19 cellular contexts compared by ENCODE assay signal in genomic region chr9:79615038-79615437, GRCh38.
"Had no signal": no experiment of that assay in that cellular context is flagged by ENCODE, and none has a peak within 500 bp of the region (broad histone marks: within the 10 kb centered on the region; RNA-seq: fewer than 3 reads in every experiment).

No MANE protein-coding gene starts in this region.

- H3K4me2 ChIP-seq: smooth muscle cell had no signal

- H3K4me1 ChIP-seq: right lobe of liver had no signal

- H3K4me3 ChIP-seq: coronary artery, esophagus squamous epithelium, right lobe of liver, smooth muscle cell, suprapubic skin had no signal

- H3K27ac ChIP-seq: coronary artery, esophagus squamous epithelium, right lobe of liver, suprapubic skin had no signal

- H3K27me3 ChIP-seq: esophagus squamous epithelium, right lobe of liver, suprapubic skin had no signal

- H3K9me3 ChIP-seq: esophagus squamous epithelium, right lobe of liver, suprapubic skin had no signal

- ATAC-seq: activated CD8-positive, alpha-beta memory T cell treated with anti-CD3 and anti-CD28 coated beads, Interleukin-2, amount 10 ng/mL, durations not matched to agents 7 days and 5 days; left ventricle myocardium superior; natural killer cell treated with Interleukin-12 subunit alpha and Interleukin-12 subunit beta and Interleukin-15 and Interleukin-18, amount 100 ng/mL, for 72 hours; right lobe of liver had no signal

- DNase-seq: activated CD4-positive, alpha-beta memory T cell treated with anti-CD3 and anti-CD28 coated beads for 36 hours; activated CD4-positive, CD25-positive, alpha-beta regulatory T cell treated with anti-CD3 and anti-CD28 coated beads, Interleukin-2, amount 50 U/mL, for 72 hours; activated CD8-positive, alpha-beta memory T cell treated with anti-CD3 and anti-CD28 coated beads, Interleukin-2, amount 10 ng/mL, durations not matched to agents 7 days and 5 days; activated naive CD4-positive, alpha-beta T cell treated with anti-CD3 and anti-CD28 coated beads, Interleukin-2, amount 50 U/mL, for 16 hours; activated T-cell treated with anti-CD3 and anti-CD28 coated beads, Interleukin-2, amount 50 U/mL, for 1 hour; effector CD4-positive, alpha-beta T cell; esophagus squamous epithelium; head of caudate nucleus; kidney glomerular epithelial cell; left ventricle myocardium superior; right lobe of liver; stimulated activated CD4-positive, alpha-beta T cell treated with anti-CD3 and anti-CD28 coated beads, Interleukin-4, amount 100 ng/mL, for 4 hours; stimulated activated CD8-positive, alpha-beta memory T cell treated with anti-CD3 and anti-CD28 coated beads, Interleukin-4, amount 100 ng/mL, for 48 hours; stimulated activated naive CD4-positive, alpha-beta T cell treated with Interleukin-2 at 50 U/mL for 16 hours; trophoblast cell had no signal

- H3K36me3 ChIP-seq: esophagus squamous epithelium, right lobe of liver, suprapubic skin had no signal
